Comparison of ENCODE assay signal across 24 cellular contexts in the genomic region with DNA sequence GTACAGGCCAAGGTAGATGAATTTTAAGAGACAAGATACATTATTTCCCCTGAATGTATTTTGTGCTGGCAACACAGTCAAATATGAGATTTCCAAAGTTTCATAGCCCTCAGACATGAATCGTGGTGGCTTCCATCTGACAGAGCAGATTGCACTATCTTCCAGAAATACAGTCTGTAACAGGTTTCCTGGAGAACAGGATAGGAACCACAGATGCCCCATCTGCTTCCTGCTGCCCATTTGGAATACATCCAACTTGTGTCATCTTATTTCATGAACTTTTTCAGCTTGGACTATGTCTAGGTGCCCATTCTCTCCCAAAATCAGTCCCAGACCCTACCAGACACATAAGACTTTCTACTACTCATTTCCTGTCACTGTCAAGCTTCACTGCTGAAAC.
"Had no signal": no experiment of that assay in that cellular context is flagged by ENCODE, and none has a peak within 500 bp of the region (broad histone marks: within the 10 kb centered on the region; RNA-seq: fewer than 3 reads in every experiment).

No MANE protein-coding gene starts in this region.

- H3K4me3 Mint-ChIP-seq: activated CD8-positive, alpha-beta memory T cell treated with anti-CD3 and anti-CD28 coated beads, Interleukin-2, amount 10 ng/mL, durations not matched to agents 7 days and 5 days; activated CD8-positive, alpha-beta T cell treated with anti-CD3 and anti-CD28 coated beads, Interleukin-2, amount 10 ng/mL, durations not matched to agents 7 days and 5 days; activated T-cell treated with anti-CD3 and anti-CD28 coated beads, Interleukin-2, amount 50 U/mL, for 72 hours; nephron progenitor cell had no signal

- DNase-seq: activated CD4-positive, alpha-beta T cell treated with anti-CD3 and anti-CD28 coated beads, Interleukin-2, amount 50 U/mL, for 1 hour; activated CD4-positive, CD25-positive, alpha-beta regulatory T cell treated with anti-CD3 and anti-CD28 coated beads, Interleukin-2, amount 50 U/mL, for 72 hours; activated CD8-positive, alpha-beta memory T cell treated with anti-CD3 and anti-CD28 coated beads, Interleukin-2, amount 10 ng/mL, durations not matched to agents 7 days and 5 days; activated CD8-positive, alpha-beta T cell treated with anti-CD3 and anti-CD28 coated beads, Interleukin-2, amount 10 ng/mL, durations not matched to agents 7 days and 5 days; activated naive CD4-positive, alpha-beta T cell; activated T-cell treated with anti-CD3 and anti-CD28 coated beads, Interleukin-2, amount 50 U/mL, for 72 hours; central memory CD4-positive, alpha-beta T cell; colonic mucosa; effector memory CD4-positive, alpha-beta T cell; left lung; lower lobe of right lung; mesendoderm; mucosa of descending colon; naive B cell; nephron progenitor cell; ovary; right lobe of liver; stimulated activated CD4-positive, alpha-beta T cell treated with anti-CD3 and anti-CD28 coated beads, Interleukin-2, amount 100 ng/mL, for 48 hours; stimulated activated naive CD8-positive, alpha-beta T cell treated with anti-CD3 and anti-CD28 coated beads, Interleukin-15, Interleukin-2, amounts not matched to agents 100 U/mL and 50 U/mL, for 24 hours; T-helper 2 cell; testis; trophoblast cell had no signal

- H3K4me1 Mint-ChIP-seq: activated CD8-positive, alpha-beta memory T cell treated with anti-CD3 and anti-CD28 coated beads, Interleukin-2, amount 10 ng/mL, durations not matched to agents 7 days and 5 days; nephron progenitor cell had no signal

- H3K27ac Mint-ChIP-seq: activated CD8-positive, alpha-beta memory T cell treated with anti-CD3 and anti-CD28 coated beads, Interleukin-2, amount 10 ng/mL, durations not matched to agents 7 days and 5 days; activated CD8-positive, alpha-beta T cell treated with anti-CD3 and anti-CD28 coated beads, Interleukin-2, amount 10 ng/mL, durations not matched to agents 7 days and 5 days; activated naive CD4-positive, alpha-beta T cell treated with anti-CD3 and anti-CD28 coated beads, Interleukin-2, amount 50 U/mL, for 72 hours; activated T-cell treated with anti-CD3 and anti-CD28 coated beads, Interleukin-2, amount 50 U/mL, for 72 hours; nephron progenitor cell; progenitor cell of endocrine pancreas had no signal

- ATAC-seq: activated CD8-positive, alpha-beta memory T cell treated with anti-CD3 and anti-CD28 coated beads, Interleukin-2, amount 10 ng/mL, durations not matched to agents 7 days and 5 days; activated CD8-positive, alpha-beta T cell treated with anti-CD3 and anti-CD28 coated beads, Interleukin-2, amount 10 ng/mL, durations not matched to agents 7 days and 5 days; activated naive CD4-positive, alpha-beta T cell treated with anti-CD3 and anti-CD28 coated beads, Interleukin-2, amount 50 U/mL, for 72 hours; activated T-cell treated with anti-CD3 and anti-CD28 coated beads, Interleukin-2, amount 50 U/mL, for 72 hours; left lung; lower lobe of right lung; mucosa of descending colon; right lobe of liver; stimulated activated naive CD8-positive, alpha-beta T cell treated with anti-CD3 and anti-CD28 coated beads, Interleukin-15, Interleukin-2, amounts not matched to agents 100 U/mL and 50 U/mL, for 24 hours had no signal

- H3K27me3 Mint-ChIP-seq: activated CD8-positive, alpha-beta memory T cell treated with anti-CD3 and anti-CD28 coated beads, Interleukin-2, amount 10 ng/mL, durations not matched to agents 7 days and 5 days; naive B cell; progenitor cell of endocrine pancreas had no signal

- H3K36me3 Mint-ChIP-seq: activated CD8-positive, alpha-beta memory T cell treated with anti-CD3 and anti-CD28 coated beads, Interleukin-2, amount 10 ng/mL, durations not matched to agents 7 days and 5 days had no signal
